Comparison of ENCODE assay signal across 1 cellular context in genomic region chr4:39455486-39455885, GRCh38.
A peak's percentile ranks its signal among the peaks of the same experiment; 100 is the strongest.
TF ChIP-seq lines count a peak whose summit lies in the region.

No MANE protein-coding gene starts in this region.

TF ChIP-seq in K562, 482 proteins besides CTCF, POLR2A, EP300 and RAD21:
- TF ChIP-seq ZNF121 (CRISPR knock-in tag; conservative IDR thresholded peaks at IDR 0.05) = peak; percentile 92
- peak; percentile 67 for TF ChIP-seq RBFOX2 (IDR thresholded peaks at IDR 0.05; ENCODE audit: low read depth, low read length)
- TF ChIP-seq HNRNPUL1 (IDR thresholded peaks at IDR 0.05; ENCODE audit: low read length) = peak; percentile 72; the same call in 1 of the 2 replicates
- TF ChIP-seq MTF1 (CRISPR knock-in tag; IDR thresholded peaks at IDR 0.05; ENCODE audit: borderline replicate concordance) = no peak
- TF ChIP-seq SAP30 (IDR thresholded peaks at IDR 0.05; ENCODE audit: borderline replicate concordance, insufficient read depth, low read depth, low read length, poor library complexity, severe bottlenecking) = no peak
- 0 out of 2 replicates have a peak, but pooled peaks have one; percentile 5 for TF ChIP-seq POLR2AphosphoS5 (IDR thresholded peaks at IDR 0.05; ENCODE audit: control insufficient read depth, insufficient read depth, low read depth, low read length)
- TF ChIP-seq RNF2 (IDR thresholded peaks at IDR 0.05) = no peak
- no peak for TF ChIP-seq MTA1 (IDR thresholded peaks at IDR 0.05; ENCODE audit: borderline replicate concordance)
- no peak for TF ChIP-seq TEAD2 (tag; IDR thresholded peaks at IDR 0.05)
- TF ChIP-seq GABPB1 (CRISPR knock-in tag; IDR thresholded peaks at IDR 0.05) = no peak
TF ChIP-seq in K562: peak in this region for 4.
